In the genomic region with DNA sequence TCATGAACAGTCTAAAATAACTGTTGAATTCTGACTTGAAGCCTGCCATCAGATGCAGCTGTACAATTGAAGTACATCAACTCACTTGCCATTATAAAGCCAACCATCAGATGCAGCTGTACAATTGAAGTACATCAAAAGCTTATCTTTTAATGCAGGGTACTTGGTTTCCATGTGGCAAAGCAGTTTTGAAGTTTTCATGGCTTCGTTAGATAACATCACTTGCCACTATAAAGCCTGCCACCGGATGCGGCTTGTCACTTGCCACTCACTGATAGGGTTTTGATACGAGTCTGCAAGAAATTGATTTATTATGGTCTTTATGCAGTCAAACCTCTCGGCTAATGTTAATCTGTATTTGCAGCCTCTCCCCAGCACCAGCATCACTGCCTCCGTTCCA, we compare ENCODE assay signal across 23 cellular contexts.
"Had no signal": no experiment of that assay in that cellular context is flagged by ENCODE, and none has a peak within 500 bp of the region (broad histone marks: within the 10 kb centered on the region; RNA-seq: fewer than 3 reads in every experiment).

No MANE protein-coding gene starts in this region.

- H3K9me3 ChIP-seq: colonic mucosa, esophagus muscularis mucosa, heart right ventricle, lower lobe of right lung, prostate gland, right atrium auricular region, sigmoid colon, testis, tibial artery had no signal

- H3K27me3 ChIP-seq: colonic mucosa, esophagus muscularis mucosa, foreskin keratinocyte, heart right ventricle, right atrium auricular region, sigmoid colon, testis, tibial artery had no signal

- H3K4me1 ChIP-seq: colonic mucosa, esophagus muscularis mucosa, foreskin keratinocyte, heart right ventricle, lower lobe of right lung, prostate gland, right atrium auricular region, sigmoid colon, testis, tibial artery had no signal

- DNase-seq: colonic mucosa; effector CD8-positive, alpha-beta T cell; endodermal cell; foreskin keratinocyte; glutamatergic neuron; heart right ventricle; left ventricle myocardium superior; lower lobe of right lung; naive thymus-derived CD8-positive, alpha-beta T cell; nephron progenitor cell; nucleus accumbens; sigmoid colon; stimulated activated CD4-positive, alpha-beta T cell treated with anti-CD3 and anti-CD28 coated beads, Interleukin-2, amount 100 ng/mL, for 24 hours; stimulated activated CD4-positive, alpha-beta T cell treated with anti-CD3 and anti-CD28 coated beads, Interleukin-4, amount 100 ng/mL, for 24 hours; stimulated activated naive CD8-positive, alpha-beta T cell treated with anti-CD3 and anti-CD28 coated beads, Interleukin-15, Interleukin-2, amounts not matched to agents 100 U/mL and 50 U/mL, for 24 hours; substantia nigra; testis; tibial artery had no signal

- H3K36me3 ChIP-seq: colonic mucosa, esophagus muscularis mucosa, heart right ventricle, lower lobe of right lung, prostate gland, right atrium auricular region, sigmoid colon, tibial artery had no signal

- H3K4me3 ChIP-seq: colonic mucosa, esophagus muscularis mucosa, heart right ventricle, lower lobe of right lung, prostate gland, right atrium auricular region, sigmoid colon, testis, tibial artery had no signal

- H3K27ac ChIP-seq: colonic mucosa, epithelial cell of prostate, esophagus muscularis mucosa, foreskin keratinocyte, heart right ventricle, lower lobe of right lung, prostate gland, right atrium auricular region, sigmoid colon, testis, tibial artery had no signal

- ATAC-seq: foreskin keratinocyte; heart right ventricle; left ventricle myocardium superior; lower lobe of right lung; naive thymus-derived CD8-positive, alpha-beta T cell; stimulated activated effector memory CD8-positive, alpha-beta T cell treated with anti-CD3 and anti-CD28 coated beads, Interleukin-12 subunit alpha, Interleukin-12 subunit beta, amount 100 ng/mL, for 72 hours; stimulated activated naive CD8-positive, alpha-beta T cell treated with anti-CD3 and anti-CD28 coated beads, Interleukin-15, Interleukin-2, amounts not matched to agents 100 U/mL and 50 U/mL, for 24 hours had no signal
